ENCODE assay signal across 8 cellular contexts in genomic region chr15:41603941-41604660, GRCh38. TPM values are rescaled to one million over a fixed set of nuclear protein-coding genes. Genes with fewer than 3 reads are reported as not detected.
DNase-seq lines count a peak whose midpoint lies in the region; ATAC-seq and TF ChIP-seq lines count a peak whose summit lies in the region.

No MANE protein-coding gene starts in this region.

- H3K9me3 ChIP-seq in MM.1S (replicated peaks; ENCODE audit: insufficient read depth, low read length) (no peaks in the 10 kb centered on the region), ascending aorta (no peaks in the 10 kb centered on the region), right cardiac atrium (ENCODE audit: control insufficient read depth, low read length) (no peaks in the 10 kb centered on the region)

- no peaks in the 10 kb centered on the region for H3F3A ChIP-seq in MM.1S (ENCODE audit: insufficient read depth, low read length)

- H3K27ac ChIP-seq in MM.1S (ENCODE audit: low read length) (no peak overlapping the region), ascending aorta (no peak overlapping the region), right cardiac atrium (ENCODE audit: low read length) (no peak overlapping the region)

- no peak overlapping the region for H3K9ac ChIP-seq in MM.1S (ENCODE audit: low read length)

- no peaks in the 10 kb centered on the region for H3K4me1 ChIP-seq in MM.1S (ENCODE audit: low read length)
- peaks cover 0 to 3% of the 10 kb centered on the region in 2 donors for H3K4me1 ChIP-seq in ascending aorta
- H3K4me1 ChIP-seq in right cardiac atrium (ENCODE audit: control insufficient read depth, insufficient read depth, low read length) = no peaks in the 10 kb centered on the region

- peak; percentile 82 for TF ChIP-seq CTCF in MM.1S (IDR thresholded peaks at IDR 0.05; ENCODE audit: low read length)
- peak; percentile 44 to 83 (median 72) for TF ChIP-seq CTCF in ascending aorta (IDR thresholded peaks at IDR 0.05)

- H4K20me1 ChIP-seq in MM.1S (ENCODE audit: insufficient read depth, low read length) = no peaks in the 10 kb centered on the region

- ATAC-seq in right cardiac atrium = peak; percentile 94 to 95
- ATAC-seq in GM19351 (IDR thresholded peaks at IDR 0.05; ENCODE audit: unreplicated experiment) = no peak
- ATAC-seq in HG02938 (IDR thresholded peaks at IDR 0.05; ENCODE audit: unreplicated experiment) = no peak

- no peaks in the 10 kb centered on the region for H3K9me2 ChIP-seq in MM.1S (replicated peaks; ENCODE audit: insufficient read depth, low read length)

- peaks cover 9% of the 10 kb centered on the region for H3K4me1 Mint-ChIP-seq in T-helper 1 cell treated with Interleukin-12 subunit alpha and Interleukin-12 subunit beta and Interleukin-4 antibody, amounts not matched to agents 30 μg/mL and 1 μg/mL, for 36 hours (ENCODE audit: low read depth)

- H3K4me2 ChIP-seq in MM.1S (ENCODE audit: low read depth, low read length) = peak overlapping the region; percentile 75

- H3K9me3 Mint-ChIP-seq in T-helper 1 cell treated with Interleukin-12 subunit alpha and Interleukin-12 subunit beta and Interleukin-4 antibody, amounts not matched to agents 30 μg/mL and 1 μg/mL, for 36 hours = no peaks in the 10 kb centered on the region

- intact Hi-C loops in ascending aorta (cut with DNase I) (loop anchor here (1.0 to 2.0 kb wide), 2 partner anchors 56 to 207 kb away; partner anchors contain the start of gene MGA), right cardiac atrium (cut with DNase I) (no loop called here)

- DNase-seq in GM03348 (ENCODE audit: low spot score) = peak; percentile 85
- DNase-seq in MM.1S = peak; percentile 68
- DNase-seq in ascending aorta (ENCODE audit: low spot score in 2 of 2) = peak in 1 of 2 donors; percentile 81
- peak; percentile 68 to 84 (median 79) for DNase-seq in right cardiac atrium
- DNase-seq in retina = peak; percentile 72

- H3K79me2 ChIP-seq in MM.1S (ENCODE audit: low read length) = no peaks in the 10 kb centered on the region

- no peaks in the 10 kb centered on the region for H3K36me3 Mint-ChIP-seq in T-helper 1 cell treated with Interleukin-12 subunit alpha and Interleukin-12 subunit beta and Interleukin-4 antibody, amounts not matched to agents 30 μg/mL and 1 μg/mL, for 36 hours (ENCODE audit: low read depth)

- H3K36me3 ChIP-seq in MM.1S (replicated peaks; ENCODE audit: insufficient read depth, low read length) (no peaks in the 10 kb centered on the region), ascending aorta (no peaks in the 10 kb centered on the region)

- H3K27me3 Mint-ChIP-seq in T-helper 1 cell treated with Interleukin-12 subunit alpha and Interleukin-12 subunit beta and Interleukin-4 antibody, amounts not matched to agents 30 μg/mL and 1 μg/mL, for 36 hours (ENCODE audit: low read depth) = peaks cover 40% of the 10 kb centered on the region

- WGBS in right cardiac atrium = 5% methylated on average over 12 of the region's 12 CpGs

- no peak overlapping the region for H3K27ac Mint-ChIP-seq in T-helper 1 cell treated with Interleukin-12 subunit alpha and Interleukin-12 subunit beta and Interleukin-4 antibody, amounts not matched to agents 30 μg/mL and 1 μg/mL, for 36 hours

- H3K4me3 ChIP-seq in MM.1S (ENCODE audit: low read length) (peak overlapping the region; percentile 52), ascending aorta (peak overlapping the region; percentile 34 to 53), right cardiac atrium (ENCODE audit: low read length) (peak overlapping the region; percentile 35)

- peak overlapping the region; percentile 84 for H2AFZ ChIP-seq in MM.1S (ENCODE audit: low read length)

- no peaks in the 10 kb centered on the region for H3K27me3 ChIP-seq in MM.1S (replicated peaks; ENCODE audit: insufficient read depth, low read length)
- no peaks in the 10 kb centered on the region for H3K27me3 ChIP-seq in ascending aorta
- no peaks in the 10 kb centered on the region for H3K27me3 ChIP-seq in right cardiac atrium (ENCODE audit: control insufficient read depth, insufficient read depth)

- peak overlapping the region; percentile 65 for H3K4me3 Mint-ChIP-seq in T-helper 1 cell treated with Interleukin-12 subunit alpha and Interleukin-12 subunit beta and Interleukin-4 antibody, amounts not matched to agents 30 μg/mL and 1 μg/mL, for 36 hours

RNA-seq across cellular contexts. Expression of gene TYRO3, which starts 45.1 kb away (rescaled TPM):
- 7.0 TPM for total RNA-seq in ascending aorta
- total RNA-seq in right cardiac atrium = 10 to 100 TPM in 1 of 4 donors, 1 to 10 TPM in 3; 5.4 to 11.3 (median 7.0) TPM
- 6.8 TPM for polyA plus RNA-seq in right cardiac atrium

RNA-seq across cellular contexts. Expression of gene MGA, which starts 56.1 kb away (rescaled TPM):
- total RNA-seq in ascending aorta (25.3 TPM), right cardiac atrium (10 to 100 TPM; 33.6 to 39.2 (median 36.6) TPM)
- polyA plus RNA-seq in right cardiac atrium = 4.2 TPM

Comparison
In these comparisons a context has a peak if more than half of its experiments do, and no peak if none do; other contexts are left out.
1. ATAC-seq: peak in right cardiac atrium (2 of 2); none in GM19351 (single experiment) and HG02938 (single experiment).
2. Peak in every context shown above with its lines, with median percentiles within 50 percentile points of each other: H3K4me3 ChIP-seq.